8 cellular contexts compared by ENCODE assay signal in the genomic region with DNA sequence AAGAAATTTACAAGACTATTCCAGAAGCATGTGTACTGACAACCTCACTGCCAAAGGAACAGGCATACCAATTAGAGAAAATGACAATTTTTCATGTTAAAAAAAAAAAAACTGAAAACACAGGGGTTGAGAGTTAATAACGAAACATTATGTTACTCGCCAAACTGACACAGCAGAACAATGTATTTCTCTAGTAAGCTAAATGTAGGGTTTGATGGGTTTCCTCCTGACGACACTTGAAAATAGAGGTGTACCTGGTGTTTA. TPM values are rescaled to one million over a fixed set of nuclear protein-coding genes. Genes with fewer than 3 reads are reported as not detected.
DNase-seq lines count a peak whose midpoint lies in the region; ATAC-seq, FAIRE-seq and TF ChIP-seq lines count a peak whose summit lies in the region.

No MANE protein-coding gene starts in this region.

- ATAC-seq in gastrocnemius medialis (no peak), HG03469 (IDR thresholded peaks at IDR 0.05; ENCODE audit: unreplicated experiment) (no peak)

- TF ChIP-seq CTCF in WERI-Rb-1 (IDR thresholded peaks at IDR 0.05; ENCODE audit: low read depth, low read length) = no peak
- no peak for TF ChIP-seq CTCF in fibroblast of villous mesenchyme (IDR thresholded peaks at IDR 0.05; ENCODE audit: insufficient read depth, low read depth, low read length)
- TF ChIP-seq CTCF in gastrocnemius medialis (IDR thresholded peaks at IDR 0.05 in 4 of 5, conservative IDR thresholded peaks at IDR 0.05 in 1 of 5) = no peak

- H3K27me3 ChIP-seq in GM23248 (replicated peaks; ENCODE audit: insufficient read depth) (no peaks in the 10 kb centered on the region), WERI-Rb-1 (ENCODE audit: insufficient read depth, low read depth, severe bottlenecking) (no peaks in the 10 kb centered on the region), gastrocnemius medialis (no peaks in the 10 kb centered on the region)

- H4K20me1 ChIP-seq in GM23248 (ENCODE audit: insufficient read depth) = no peaks in the 10 kb centered on the region

- peaks cover 28% of the 10 kb centered on the region for H3K4me1 ChIP-seq in GM23248 (ENCODE audit: insufficient read depth)
- H3K4me1 ChIP-seq in gastrocnemius medialis = peaks cover 28 to 37% of the 10 kb centered on the region in 2 donors

- no peak for TF ChIP-seq POLR2A in gastrocnemius medialis (IDR thresholded peaks at IDR 0.05)

- WGBS in GM23248 (ENCODE audit: low coverage in 1 of 2, low lambda C conversion rate in 2 of 2, missing lambda C conversion rate in 2 of 2), 2 experiments = 2 to 4% methylated on average over 3 of the region's 3 CpGs

- peak overlapping the region; percentile 93 for H2AFZ ChIP-seq in GM23248

- in situ Hi-C loops in GM23248 (cut with MboI) = no loop called here
- in situ Hi-C loops in gastrocnemius medialis (cut with MboI; ENCODE audit: low sequenced_read_pairs in 4 of 4) = loop anchor here in 2 of 4 donors (5.0 kb wide), 2 partner anchors 36 to 51 kb away; a partner anchor contains a TSS

- peak overlapping the region; percentile 96 for H3K4me2 ChIP-seq in GM23248 (ENCODE audit: unreplicated experiment)

- DNase-seq in GM23248 (no peak), WERI-Rb-1 (no peak), fibroblast of villous mesenchyme (ENCODE audit: low read depth) (no peak), gastrocnemius medialis (no peak), MV-4-11 (lab: John Stamatoyannopoulos, UW) (no peak), HCEC 1CT (no peak), RCC 7860 (ENCODE audit: low spot score) (no peak)

- H3K9me2 ChIP-seq in GM23248 (ENCODE audit: insufficient read depth) = no peaks in the 10 kb centered on the region

- peak overlapping the region; percentile 99 for H3K9ac ChIP-seq in GM23248

- peaks cover 14% of the 10 kb centered on the region for H3F3A ChIP-seq in GM23248 (ENCODE audit: insufficient read depth)

- H3K9me3 ChIP-seq in GM23248 (ENCODE audit: low read depth) = no peaks in the 10 kb centered on the region
- H3K9me3 ChIP-seq in WERI-Rb-1 (ENCODE audit: severe bottlenecking) = no peaks in the 10 kb centered on the region
- H3K9me3 ChIP-seq in gastrocnemius medialis = no peaks in the 10 kb centered on the region

- H3K36me3 ChIP-seq in GM23248 (ENCODE audit: low read depth) = no peaks in the 10 kb centered on the region
- H3K36me3 ChIP-seq in WERI-Rb-1 = no peaks in the 10 kb centered on the region
- no peaks in the 10 kb centered on the region for H3K36me3 ChIP-seq in gastrocnemius medialis

- peaks cover 73% of the 10 kb centered on the region for H3K79me2 ChIP-seq in GM23248 (ENCODE audit: insufficient read depth)

- no peak for FAIRE-seq in RCC 7860 (lab: Jason Lieb, UNC)

- H3K4me3 ChIP-seq in GM23248 (peak overlapping the region; percentile 87), WERI-Rb-1 (ENCODE audit: low read depth, low read length) (peak overlapping the region; percentile 99), fibroblast of villous mesenchyme (ENCODE audit: low read depth, low read length) (peak overlapping the region; percentile 68), gastrocnemius medialis (peak overlapping the region; percentile 84 to 97 (median 85))

- H3K27ac ChIP-seq in GM23248 = peak overlapping the region; percentile 97
- H3K27ac ChIP-seq in WERI-Rb-1 = peak overlapping the region; percentile 92
- peak overlapping the region; percentile 91 to 99 (median 98) for H3K27ac ChIP-seq in gastrocnemius medialis

- intact Hi-C loops in gastrocnemius medialis (cut with DNase I; ENCODE audit: low total_unique reads) = loop anchor here (1.0 to 10.0 kb wide), 6 partner anchors 24 to 491 kb away; a partner anchor contains a TSS

RNA-seq across cellular contexts. Expression of a gene that starts 0.6 kb away (rescaled TPM):
- total RNA-seq in GM23248 (2014; rRNA removed; shearing (Covaris generic)) = 117 and 208 TPM in 2 replicates
- 72.0 and 74.2 TPM in 2 replicates for polyA plus RNA-seq in GM23248 (2016; fragmentation: Nextera tagmentation; extraction: Ambion mirVana)
- total RNA-seq in fibroblast of villous mesenchyme = 105 and 203 TPM in 2 replicates
- 100 to 1,000 TPM; 213 to 328 (median 254) TPM for total RNA-seq in gastrocnemius medialis

RNA-seq across cellular contexts. Expression of a gene that starts 50.5 kb away (rescaled TPM):
- total RNA-seq in GM23248 (2014; rRNA removed; shearing (Covaris generic)) = 129 and 133 TPM in 2 replicates
- polyA plus RNA-seq in GM23248 (2016; fragmentation: Nextera tagmentation; extraction: Ambion mirVana) = 33.1 and 36.0 TPM in 2 replicates
- total RNA-seq in fibroblast of villous mesenchyme = 139 and 209 TPM in 2 replicates
- 100 to 1,000 TPM; 123 to 226 (median 132) TPM for total RNA-seq in gastrocnemius medialis
